1 cellular context compared by ENCODE assay signal in the genomic region with DNA sequence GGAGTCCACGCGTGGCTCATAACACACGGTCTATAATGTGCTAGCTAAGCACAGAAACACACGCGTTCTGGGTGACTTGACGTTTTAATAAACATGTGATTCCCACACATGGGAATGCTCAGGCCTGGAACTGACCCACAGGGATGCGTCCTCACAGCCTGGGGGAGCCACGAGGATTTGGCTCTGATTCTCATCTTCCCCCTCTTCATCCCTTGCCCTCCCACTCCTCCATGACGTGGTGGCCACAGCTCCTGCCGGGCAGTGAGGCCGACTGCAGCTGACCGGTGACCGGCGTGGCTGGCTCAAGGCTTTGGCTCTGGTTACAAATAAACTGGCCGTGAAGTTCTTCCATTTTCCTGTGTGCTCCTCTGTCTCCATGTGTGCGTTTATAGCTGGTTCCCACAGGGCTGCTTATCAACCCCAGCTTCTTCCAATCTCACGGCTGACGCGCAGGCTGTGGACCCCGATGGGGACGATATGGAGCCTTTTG.
TF ChIP-seq lines count a peak whose summit lies in the region.

No MANE protein-coding gene starts in this region.

TF ChIP-seq in A549, 52 proteins besides CTCF, POLR2A, EP300 and RAD21 (continued from another document):
- no peak for TF ChIP-seq MAZ (IDR thresholded peaks at IDR 0.05; ENCODE audit: borderline replicate concordance, low read depth, low read length)
TF ChIP-seq in A549: peak in this region for 0.
